19 cellular contexts compared by ENCODE assay signal in genomic region chr12:45243963-45244362, GRCh38. TPM values are rescaled to one million over a fixed set of nuclear protein-coding genes. Genes with fewer than 3 reads are reported as not detected.
DNase-seq lines count a peak whose midpoint lies in the region; ATAC-seq and TF ChIP-seq lines count a peak whose summit lies in the region.
"Had no signal": no experiment of that assay in that cellular context is flagged by ENCODE, and none has a peak within 500 bp of the region (broad histone marks: within the 10 kb centered on the region; RNA-seq: fewer than 3 reads in every experiment).

No MANE protein-coding gene starts in this region.

- H3K27me3 Mint-ChIP-seq in T-helper 1 cell treated with Interleukin-12 subunit alpha and Interleukin-12 subunit beta and Interleukin-4 antibody, amounts not matched to agents 30 μg/mL and 1 μg/mL, for 36 hours (ENCODE audit: low read depth), result peaks cover 6% of the 10 kb centered on the region
- H3K27me3 Mint-ChIP-seq: activated naive CD8-positive, alpha-beta T cell treated with anti-CD3 and anti-CD28 coated beads, Interleukin-2, amount 10 ng/mL, durations not matched to agents 7 days and 5 days had no signal

- intact Hi-C loops in esophagus muscularis mucosa (cut with DNase I), result no loop called here

- H3K27ac ChIP-seq in esophagus muscularis mucosa (replicated peaks in 1 of 4), result peak overlapping the region; percentile 2 to 93 (median 43)
- H3K27ac ChIP-seq in subcutaneous abdominal adipose tissue (ENCODE audit: low read depth, low read length), result peak overlapping the region; percentile 92
- no peak overlapping the region for H3K27ac ChIP-seq in suprapubic skin
- H3K27ac ChIP-seq: 22Rv1 had no signal

- ATAC-seq in HG03175 (IDR thresholded peaks at IDR 0.05; ENCODE audit: unreplicated experiment), result peak; percentile 27

- H3K9me3 Mint-ChIP-seq in T-helper 1 cell treated with Interleukin-12 subunit alpha and Interleukin-12 subunit beta and Interleukin-4 antibody, amounts not matched to agents 30 μg/mL and 1 μg/mL, for 36 hours, result no peaks in the 10 kb centered on the region

- H3K27me3 ChIP-seq in esophagus muscularis mucosa, result no peaks in the 10 kb centered on the region
- no peaks in the 10 kb centered on the region for H3K27me3 ChIP-seq in subcutaneous abdominal adipose tissue (ENCODE audit: control insufficient read depth in 5 of 5, insufficient read depth in 4 of 5, low read length in 5 of 5)
- H3K27me3 ChIP-seq in suprapubic skin, result no peaks in the 10 kb centered on the region
- H3K27me3 ChIP-seq: heart left ventricle had no signal

- 91% methylated on average over 4 of the region's 4 CpGs for WGBS in esophagus muscularis mucosa
- 84% methylated on average over 4 of the region's 4 CpGs for WGBS in suprapubic skin

- no peak for TF ChIP-seq POLR2A in esophagus muscularis mucosa (IDR thresholded peaks at IDR 0.05; ENCODE audit: low read depth)
- no peak for TF ChIP-seq POLR2A in suprapubic skin (IDR thresholded peaks at IDR 0.05)

- no peaks in the 10 kb centered on the region for H3K9me3 ChIP-seq in esophagus muscularis mucosa
- no peaks in the 10 kb centered on the region for H3K9me3 ChIP-seq in subcutaneous abdominal adipose tissue (ENCODE audit: control insufficient read depth in 5 of 5, low read length in 5 of 5)
- no peaks in the 10 kb centered on the region for H3K9me3 ChIP-seq in suprapubic skin
- H3K9me3 ChIP-seq: heart left ventricle had no signal

- peaks cover 2% of the 10 kb centered on the region for H3K36me3 Mint-ChIP-seq in T-helper 1 cell treated with Interleukin-12 subunit alpha and Interleukin-12 subunit beta and Interleukin-4 antibody, amounts not matched to agents 30 μg/mL and 1 μg/mL, for 36 hours (ENCODE audit: low read depth)

- peaks cover 17% of the 10 kb centered on the region for H3K4me1 Mint-ChIP-seq in T-helper 1 cell treated with Interleukin-12 subunit alpha and Interleukin-12 subunit beta and Interleukin-4 antibody, amounts not matched to agents 30 μg/mL and 1 μg/mL, for 36 hours (ENCODE audit: low read depth)

- H3K4me1 ChIP-seq in esophagus muscularis mucosa (peaks cover 4 to 78% (median 62%) of the 10 kb centered on the region in 4 donors), subcutaneous abdominal adipose tissue (ENCODE audit: control insufficient read depth in 5 of 5, insufficient read depth in 5 of 5, low read length in 5 of 5) (peaks cover 6 to 24% (median 19%) of the 10 kb centered on the region in 5 donors), suprapubic skin (peaks cover 5% of the 10 kb centered on the region)

- H3K4me3 Mint-ChIP-seq in T-helper 1 cell treated with Interleukin-12 subunit alpha and Interleukin-12 subunit beta and Interleukin-4 antibody, amounts not matched to agents 30 μg/mL and 1 μg/mL, for 36 hours, result peak overlapping the region; percentile 25
- H3K4me3 Mint-ChIP-seq: activated naive CD8-positive, alpha-beta T cell treated with anti-CD3 and anti-CD28 coated beads, Interleukin-2, amount 10 ng/mL, durations not matched to agents 7 days and 5 days had no signal

- DNase-seq in T-helper 1 cell (no peak), esophagus muscularis mucosa (ENCODE audit: extremely low spot score) (no peak), DMS79 treated with DMSO at 0.1 percent for 48 hours (lab: John Stamatoyannopoulos, UW) (no peak), suprapubic skin (ENCODE audit: low spot score in 2 of 2) (no peak)
- DNase-seq in activated CD8-positive, alpha-beta memory T cell treated with anti-CD3 and anti-CD28 coated beads, Interleukin-2, amount 50 U/mL, for 48 hours, result no peak
- DNase-seq: activated CD4-positive, CD25-positive, alpha-beta regulatory T cell treated with anti-CD3 and anti-CD28 coated beads, Interleukin-2, amount 50 U/mL, for 72 hours; activated naive CD8-positive, alpha-beta T cell treated with anti-CD3 and anti-CD28 coated beads, Interleukin-2, amount 10 ng/mL, durations not matched to agents 7 days and 5 days; activated T-cell treated with anti-CD3 and anti-CD28 coated beads for 4 hours; caudate nucleus; GDM1; heart left ventricle; NCI-H1436 treated with DMSO at 0.1 percent for 48 hours; NCI-H510A; stimulated activated CD4-positive, alpha-beta T cell treated with anti-CD3 and anti-CD28 coated beads, Interleukin-2, amount 100 ng/mL, for 48 hours; SW 1271 had no signal

- peak overlapping the region in 1 of 4 donors; percentile 5 for H3K4me3 ChIP-seq in esophagus muscularis mucosa
- peak overlapping the region in 1 of 5 donors; percentile 66 for H3K4me3 ChIP-seq in subcutaneous abdominal adipose tissue (ENCODE audit: low read depth in 1 of 5, low read length in 5 of 5)
- no peak overlapping the region for H3K4me3 ChIP-seq in suprapubic skin

- H3K27ac Mint-ChIP-seq in T-helper 1 cell treated with Interleukin-12 subunit alpha and Interleukin-12 subunit beta and Interleukin-4 antibody, amounts not matched to agents 30 μg/mL and 1 μg/mL, for 36 hours, result no peak overlapping the region
- H3K27ac Mint-ChIP-seq: activated naive CD8-positive, alpha-beta T cell treated with anti-CD3 and anti-CD28 coated beads, Interleukin-2, amount 10 ng/mL, durations not matched to agents 7 days and 5 days had no signal

- H3K9ac ChIP-seq in subcutaneous abdominal adipose tissue (ENCODE audit: low read length in 5 of 5), result peak overlapping the region in 2 of 5 donors; percentile 13 to 66

- no peak for TF ChIP-seq EP300 in esophagus muscularis mucosa (IDR thresholded peaks at IDR 0.05)
- no peak for TF ChIP-seq EP300 in suprapubic skin (IDR thresholded peaks at IDR 0.05)

- H3K36me3 ChIP-seq in esophagus muscularis mucosa (no peaks in the 10 kb centered on the region), subcutaneous abdominal adipose tissue (ENCODE audit: control insufficient read depth in 5 of 5, insufficient read depth in 5 of 5, low read length in 5 of 5) (peaks cover 0 to 6% (median 5%) of the 10 kb centered on the region in 5 donors), suprapubic skin (no peaks in the 10 kb centered on the region)
- H3K36me3 ChIP-seq: heart left ventricle had no signal

- TF ChIP-seq CTCF in esophagus muscularis mucosa (IDR thresholded peaks at IDR 0.05) (no peak), suprapubic skin (IDR thresholded peaks at IDR 0.05) (no peak)

RNA-seq across cellular contexts. Expression of gene ANO6, which starts 28.1 kb away (rescaled TPM):
- 100 to 1,000 TPM; 141 to 208 (median 166) TPM for total RNA-seq in esophagus muscularis mucosa
- 10 to 100 TPM; 31.8 to 43.5 (median 34.1) TPM for total RNA-seq in suprapubic skin
